13 cellular contexts compared by ENCODE assay signal in genomic region chr15:71080705-71081104, GRCh38. TPM values are rescaled to one million over a fixed set of nuclear protein-coding genes. Genes with fewer than 3 reads are reported as not detected.
DNase-seq lines count a peak whose midpoint lies in the region; ATAC-seq, FAIRE-seq and TF ChIP-seq lines count a peak whose summit lies in the region.
"Had no signal": no experiment of that assay in that cellular context is flagged by ENCODE, and none has a peak within 500 bp of the region (broad histone marks: within the 10 kb centered on the region; RNA-seq: fewer than 3 reads in every experiment).

No MANE protein-coding gene starts in this region.

- POLR2A ChIA-PET in HEK293 (lab: Yijun Ruan, JAX): no interaction called here

- H2AFZ ChIP-seq in astrocyte (ENCODE audit: low read depth, low read length): no peak overlapping the region

- peaks cover 13% of the 10 kb centered on the region for H3K27me3 Mint-ChIP-seq in astrocyte (ENCODE audit: low read depth, unreplicated experiment)

- TF ChIP-seq CTCF in HEK293 (tag by site-specific recombination; IDR thresholded peaks at IDR 0.05): no peak
- no peak for TF ChIP-seq CTCF in astrocyte (IDR thresholded peaks at IDR 0.05; ENCODE audit: insufficient read depth, low read depth, low read length)
- no peak for TF ChIP-seq CTCF in upper lobe of right lung (IDR thresholded peaks at IDR 0.05)

- no peak overlapping the region for H3K27ac Mint-ChIP-seq in astrocyte (ENCODE audit: unreplicated experiment)

- no peaks in the 10 kb centered on the region for H3K79me2 ChIP-seq in astrocyte (ENCODE audit: insufficient read depth, low read length)

- peaks cover 2% of the 10 kb centered on the region for H3K36me3 Mint-ChIP-seq in astrocyte (ENCODE audit: low read depth, unreplicated experiment)

- peaks cover 1% of the 10 kb centered on the region for H3K4me1 Mint-ChIP-seq in astrocyte (ENCODE audit: low read depth, unreplicated experiment)

- H3K4me1 ChIP-seq in HEK293 (ENCODE audit: control insufficient read depth, insufficient read depth, low read length): peaks cover 14% of the 10 kb centered on the region
- H3K4me1 ChIP-seq in astrocyte (ENCODE audit: insufficient read depth, low read length): peaks cover 35% of the 10 kb centered on the region
- H3K4me1 ChIP-seq in upper lobe of right lung: peaks cover 6% of the 10 kb centered on the region

- FAIRE-seq in astrocyte (lab: Jason Lieb, UNC): peak; percentile 39
- FAIRE-seq: D721Med had no signal

- no peaks in the 10 kb centered on the region for H3K36me3 ChIP-seq in HEK293 (ENCODE audit: control insufficient read depth in 2 of 2, insufficient read depth in 1 of 2, low read length in 2 of 2)
- no peaks in the 10 kb centered on the region for H3K36me3 ChIP-seq in astrocyte (ENCODE audit: insufficient read depth, low read length)
- H3K36me3 ChIP-seq in upper lobe of right lung: no peaks in the 10 kb centered on the region
- H3K36me3 ChIP-seq in H7 (replicated peaks; ENCODE audit: control insufficient read depth, insufficient read depth, low read length): no peaks in the 10 kb centered on the region

- peak overlapping the region; percentile 48 for H3K9ac ChIP-seq in astrocyte (ENCODE audit: low read length)

- H3K27ac ChIP-seq in HEK293 (ENCODE audit: extremely low read depth, low read depth, low read length): no peak overlapping the region
- peak overlapping the region; percentile 83 for H3K27ac ChIP-seq in astrocyte (ENCODE audit: low read depth, low read length)
- H3K27ac ChIP-seq in upper lobe of right lung: peak overlapping the region; percentile 11

- H3K9me3 ChIP-seq in HEK293 (ENCODE audit: control insufficient read depth, insufficient read depth, low read depth, low read length): no peaks in the 10 kb centered on the region
- no peaks in the 10 kb centered on the region for H3K9me3 ChIP-seq in astrocyte (ENCODE audit: insufficient read depth, low read depth, low read length)
- no peaks in the 10 kb centered on the region for H3K9me3 ChIP-seq in upper lobe of right lung

- H3K27me3 ChIP-seq in astrocyte (ENCODE audit: insufficient read depth, low read length) (no peaks in the 10 kb centered on the region), upper lobe of right lung (no peaks in the 10 kb centered on the region), H7 (ENCODE audit: control insufficient read depth, insufficient read depth, low read length) (peaks cover 28% of the 10 kb centered on the region)

- no peak overlapping the region for H3K4me3 Mint-ChIP-seq in astrocyte (ENCODE audit: unreplicated experiment)

- intact Hi-C loops in upper lobe of right lung (cut with DNase I): no loop called here

- H4K20me1 ChIP-seq in astrocyte (ENCODE audit: insufficient read depth, low read length): no peaks in the 10 kb centered on the region

- peak; percentile 97 for DNase-seq in astrocyte (ENCODE audit: low read depth)
- peak; percentile 16 for DNase-seq in glomerular visceral epithelial cell (ENCODE audit: extremely low spot score)
- DNase-seq in upper lobe of right lung: no peak
- DNase-seq in H7: no peak
- DNase-seq in NCI-H446 treated with DMSO at 0.1 percent for 48 hours (lab: John Stamatoyannopoulos, UW): no peak
- DNase-seq: amygdala; effector memory CD4-positive, alpha-beta T cell; GOT3; NCI-H1417; NCI-H69 had no signal

- CTCF ChIA-PET in HEK293 (lab: Yijun Ruan, JAX): interaction anchor here (1.1 to 1.2 kb wide), 2 partner anchors 16 to 363 kb away, joined by 3 read pairs; no protein-coding TSS in a partner anchor

- H3K4me2 ChIP-seq in astrocyte (ENCODE audit: low read length): peak overlapping the region; percentile 53

- peak; percentile 27 for ATAC-seq in upper lobe of right lung
- ATAC-seq in GM18870 (IDR thresholded peaks at IDR 0.05; ENCODE audit: unreplicated experiment): no peak

- H3K4me3 ChIP-seq in HEK293 (ENCODE audit: low read depth, low read length) (no peak overlapping the region), astrocyte (ENCODE audit: insufficient read depth, low read depth, low read length) (no peak overlapping the region), upper lobe of right lung (no peak overlapping the region), H7 (ENCODE audit: insufficient read depth, low read depth, low read length) (no peak overlapping the region)

- H3K9me3 Mint-ChIP-seq in astrocyte (ENCODE audit: unreplicated experiment): peaks cover 7% of the 10 kb centered on the region

TF ChIP-seq in HEK293, 187 proteins besides CTCF, POLR2A, EP300 and RAD21:
- TF ChIP-seq OVOL3 (tag by site-specific recombination; IDR thresholded peaks at IDR 0.05) (no peak), EGR2 (tag by site-specific recombination; IDR thresholded peaks at IDR 0.05; ENCODE audit: low read depth) (peak; percentile 71; the same call in 1 of the 2 replicates), ZFHX2 (tag by site-specific recombination; conservative IDR thresholded peaks at IDR 0.05) (peak; percentile 79), ZBTB26 (tag by site-specific recombination; optimal IDR thresholded peaks at IDR 0.05) (no peak)

RNA-seq across cellular contexts. Expression of gene THSD4, which starts 34.6 kb away (rescaled TPM):
- 0.99 and 2.5 TPM in 2 replicates for total RNA-seq in astrocyte
- total RNA-seq in upper lobe of right lung: 25.6 TPM
- total RNA-seq in H7 (2014; rRNA removed; shearing (Covaris generic)): 3.3 and 3.9 TPM in 2 replicates

Comparison
In these comparisons a context has a peak if more than half of its experiments do, and no peak if none do; other contexts are left out.
1. DNase-seq: peak in astrocyte (single experiment) and glomerular visceral epithelial cell (single experiment); none in upper lobe of right lung (single experiment), H7 (single experiment) and NCI-H446 treated with DMSO at 0.1 percent for 48 hours (single experiment).